8 cellular contexts compared by ENCODE assay signal in genomic region chr1:38817958-38818705, GRCh38. TPM values are rescaled to one million over a fixed set of nuclear protein-coding genes. Genes with fewer than 3 reads are reported as not detected.
DNase-seq lines count a peak whose midpoint lies in the region; ATAC-seq and TF ChIP-seq lines count a peak whose summit lies in the region.

No MANE protein-coding gene starts in this region.

- H3K27ac ChIP-seq in SJCRH30, result no peak overlapping the region
- no peak overlapping the region for H3K27ac ChIP-seq in adrenal gland
- H3K27ac ChIP-seq in iPS-18a (ENCODE audit: low read length), result no peak overlapping the region

- ATAC-seq in HG03159 (IDR thresholded peaks at IDR 0.05; ENCODE audit: unreplicated experiment) (no peak), HG02642 (IDR thresholded peaks at IDR 0.05; ENCODE audit: poor library complexity, unreplicated experiment) (no peak)

- 0 to 4% (median 3%) methylated on average over 9 to 79 of the region's 79 CpGs for WGBS in adrenal gland, 4 donors

- intact Hi-C loops in adrenal gland (cut with DNase I), result no loop called here

- H3K27me3 ChIP-seq in SJCRH30 (no peaks in the 10 kb centered on the region; the same call in 1 of the 2 replicates), adrenal gland (peaks cover 60% of the 10 kb centered on the region), iPS-18a (ENCODE audit: control insufficient read depth, insufficient read depth, low read length) (peaks cover 62% of the 10 kb centered on the region)

- no peak for TF ChIP-seq POLR2A in adrenal gland (IDR thresholded peaks at IDR 0.05)

- H3K4me1 ChIP-seq in SJCRH30 (peaks cover 6% of the 10 kb centered on the region; the same call in 1 of the 2 replicates), adrenal gland (replicated peaks in 1 of 2) (peaks cover 0 to 11% of the 10 kb centered on the region in 2 donors), iPS-18a (ENCODE audit: control insufficient read depth, low read depth, low read length) (peaks cover 18% of the 10 kb centered on the region)

- H3K9ac ChIP-seq in iPS-18a (ENCODE audit: low read length), result peak overlapping the region; percentile 32

- TF ChIP-seq CTCF in GM12874 (IDR thresholded peaks at IDR 0.05; ENCODE audit: insufficient read depth, low read depth, low read length) (peak; percentile 78), adrenal gland (IDR thresholded peaks at IDR 0.05) (peak in 4 of 6 experiments; percentile 24 to 75 (median 54))

- DNase-seq in SJCRH30 (peak in 1 of 2 experiments; percentile 31), adrenal gland (peak in 3 of 7 donors; percentile 18 to 29 (median 27)), SW 1271 (lab: John Stamatoyannopoulos, UW) (no peak)
- peak; percentile 16 for DNase-seq in stimulated activated CD4-positive, alpha-beta T cell treated with anti-CD3 and anti-CD28 coated beads, Interleukin-2, amount 100 ng/mL, for 4 hours (ENCODE audit: low read depth)

- H3K4me3 ChIP-seq in SJCRH30 (0 out of 2 replicates have a peak overlapping the region, but pooled peaks have one; percentile 9), adrenal gland (peak overlapping the region in 1 of 4 donors; percentile 46), iPS-18a (ENCODE audit: low read length) (peak overlapping the region; percentile 78)

- H3K9me3 ChIP-seq in SJCRH30 (replicated peaks), result no peaks in the 10 kb centered on the region
- no peaks in the 10 kb centered on the region for H3K9me3 ChIP-seq in adrenal gland (replicated peaks in 1 of 3)
- H3K9me3 ChIP-seq in iPS-18a (ENCODE audit: control insufficient read depth, low read depth, low read length), result no peaks in the 10 kb centered on the region

- H3K36me3 ChIP-seq in SJCRH30 (no peaks in the 10 kb centered on the region), adrenal gland (replicated peaks in 1 of 2) (no peaks in the 10 kb centered on the region), iPS-18a (ENCODE audit: control insufficient read depth, low read depth, low read length) (no peaks in the 10 kb centered on the region)

RNA-seq across cellular contexts. Expression of gene RRAGC, which starts 41.4 kb away (rescaled TPM):
- total RNA-seq in SJCRH30 (2014; rRNA removed; shearing (Covaris generic)), result 11.9 and 13.6 TPM in 2 replicates
- 10 to 100 TPM in 7 of 8 donors, 1 to 10 TPM in 1; 8.8 to 27.7 (median 20.5) TPM for total RNA-seq in adrenal gland
- 10 to 100 TPM in 1 of 3 donors, 1 to 10 TPM in 2; 7.5 to 28.8 (median 9.8) TPM for polyA plus RNA-seq in adrenal gland

RNA-seq across cellular contexts. Expression of gene MYCBP, which starts 55.0 kb away (rescaled TPM):
- total RNA-seq in SJCRH30 (2014; rRNA removed; shearing (Covaris generic)), result 41.1 and 41.2 TPM in 2 replicates
- 10 to 100 TPM in 7 of 8 donors, 1 to 10 TPM in 1; 6.8 to 97.3 (median 19.8) TPM for total RNA-seq in adrenal gland
- 10 to 100 TPM in 1 of 3 donors, 1 to 10 TPM in 2; 5.5 to 36.1 (median 7.7) TPM for polyA plus RNA-seq in adrenal gland
